Comparison of ENCODE assay signal across 27 cellular contexts in the genomic region with DNA sequence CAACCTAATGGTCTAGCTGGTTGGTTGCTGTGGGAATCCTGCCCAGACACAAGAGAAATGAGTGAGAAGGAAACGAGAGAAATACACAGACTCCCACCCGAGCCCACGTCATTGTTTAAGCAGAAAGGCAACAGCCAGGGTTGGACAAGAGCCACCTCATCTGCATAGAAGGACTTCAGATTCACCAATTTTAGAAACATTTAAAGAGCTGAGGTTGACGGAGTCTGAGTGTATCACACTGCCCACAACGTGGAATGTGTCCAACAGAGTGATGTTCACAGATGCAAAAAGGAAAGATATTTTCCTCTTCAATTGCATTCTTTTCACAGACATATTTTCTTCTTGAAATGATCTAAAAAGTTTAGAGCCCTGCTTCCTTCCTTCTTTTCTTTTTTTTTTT.
"Had no signal": no experiment of that assay in that cellular context is flagged by ENCODE, and none has a peak within 500 bp of the region (broad histone marks: within the 10 kb centered on the region; RNA-seq: fewer than 3 reads in every experiment).

No MANE protein-coding gene starts in this region.

- H3K9ac ChIP-seq: neural progenitor cell had no signal

- H3K4me3 ChIP-seq: ascending aorta, esophagus muscularis mucosa, left ventricle myocardium inferior, lung, neural progenitor cell, tibial nerve had no signal

- H3K27me3 ChIP-seq: ascending aorta, neural progenitor cell, tibial nerve had no signal

- H3K4me2 ChIP-seq: neural progenitor cell had no signal

- FAIRE-seq: bronchial epithelial cell, islet of Langerhans had no signal

- H2AFZ ChIP-seq: neural progenitor cell had no signal

- DNase-seq: activated CD4-positive, alpha-beta memory T cell treated with anti-CD3 and anti-CD28 coated beads, Interleukin-2, amount 10 ng/mL, durations not matched to agents 7 days and 5 days; activated CD4-positive, alpha-beta T cell treated with anti-CD3 and anti-CD28 coated beads for 48 hours; activated CD8-positive, alpha-beta memory T cell treated with anti-CD3 and anti-CD28 coated beads, Interleukin-2, amount 50 U/mL, for 48 hours; activated gamma-delta T cell; activated naive CD4-positive, alpha-beta T cell treated with anti-CD3 and anti-CD28 coated beads, Interleukin-2, amount 10 ng/mL, durations not matched to agents 7 days and 5 days; activated naive CD8-positive, alpha-beta T cell treated with anti-CD3 and anti-CD28 coated beads, Interleukin-2, amount 10 ng/mL, durations not matched to agents 7 days and 5 days; activated T-cell treated with anti-CD3 and anti-CD28 coated beads, Interleukin-2, amount 50 U/mL, for 24 hours; effector CD4-positive, alpha-beta T cell; foreskin melanocyte; left ventricle myocardium inferior; naive thymus-derived CD4-positive, alpha-beta T cell; right cardiac atrium; stimulated activated CD4-positive, alpha-beta T cell treated with anti-CD3 and anti-CD28 coated beads, Interleukin-15, amount 100 ng/mL, for 24 hours; stimulated activated CD4-positive, alpha-beta T cell treated with anti-CD3 and anti-CD28 coated beads, Interleukin-2, amount 100 ng/mL, for 24 hours; stimulated activated naive B cell treated with anti-CD40 and anti-IgM and Interleukin-4, amounts not matched to agents 10 μg/mL and 1 μg/mL and 100 μg/mL, for 72 hours; T-helper 17 cell; T1000; WERI-Rb-1 had no signal

- H3K36me3 ChIP-seq: ascending aorta, esophagus muscularis mucosa, left ventricle myocardium inferior, neural progenitor cell, tibial nerve, WERI-Rb-1 had no signal

- H3K27ac Mint-ChIP-seq: activated CD4-positive, alpha-beta memory T cell treated with anti-CD3 and anti-CD28 coated beads, Interleukin-2, amount 10 ng/mL, durations not matched to agents 7 days and 5 days; activated naive CD4-positive, alpha-beta T cell treated with anti-CD3 and anti-CD28 coated beads, Interleukin-2, amount 10 ng/mL, durations not matched to agents 7 days and 5 days; activated naive CD8-positive, alpha-beta T cell treated with anti-CD3 and anti-CD28 coated beads, Interleukin-2, amount 10 ng/mL, durations not matched to agents 7 days and 5 days; activated T-cell treated with anti-CD3 and anti-CD28 coated beads, Interleukin-2, amount 50 U/mL, for 24 hours; dendritic cell treated with granulocyte-macrophage colony-stimulating factor and Interleukin-4, amounts not matched to agents 40 ng/mL and 50 ng/mL, for 4 days; naive thymus-derived CD4-positive, alpha-beta T cell; stimulated activated naive B cell treated with anti-CD40 and anti-IgM and Interleukin-4, amounts not matched to agents 10 μg/mL and 1 μg/mL and 100 μg/mL, for 72 hours; T-helper 17 cell had no signal

- H3K4me1 ChIP-seq: ascending aorta, esophagus muscularis mucosa, left ventricle myocardium inferior, neural progenitor cell had no signal

- H3K9me3 Mint-ChIP-seq: activated CD4-positive, alpha-beta memory T cell treated with anti-CD3 and anti-CD28 coated beads, Interleukin-2, amount 10 ng/mL, durations not matched to agents 7 days and 5 days; activated naive CD4-positive, alpha-beta T cell treated with anti-CD3 and anti-CD28 coated beads, Interleukin-2, amount 10 ng/mL, durations not matched to agents 7 days and 5 days; activated naive CD8-positive, alpha-beta T cell treated with anti-CD3 and anti-CD28 coated beads, Interleukin-2, amount 10 ng/mL, durations not matched to agents 7 days and 5 days; activated T-cell treated with anti-CD3 and anti-CD28 coated beads, Interleukin-2, amount 50 U/mL, for 24 hours; central memory CD8-positive, alpha-beta T cell; dendritic cell treated with granulocyte-macrophage colony-stimulating factor and Interleukin-4, amounts not matched to agents 40 ng/mL and 50 ng/mL, for 4 days; neural progenitor cell; stimulated activated naive B cell treated with anti-CD40 and anti-IgM and Interleukin-4, amounts not matched to agents 10 μg/mL and 1 μg/mL and 100 μg/mL, for 72 hours had no signal

- H3K4me1 Mint-ChIP-seq: activated CD4-positive, alpha-beta memory T cell treated with anti-CD3 and anti-CD28 coated beads, Interleukin-2, amount 10 ng/mL, durations not matched to agents 7 days and 5 days; activated naive CD4-positive, alpha-beta T cell treated with anti-CD3 and anti-CD28 coated beads, Interleukin-2, amount 10 ng/mL, durations not matched to agents 7 days and 5 days; activated naive CD8-positive, alpha-beta T cell treated with anti-CD3 and anti-CD28 coated beads, Interleukin-2, amount 10 ng/mL, durations not matched to agents 7 days and 5 days; central memory CD8-positive, alpha-beta T cell; naive thymus-derived CD4-positive, alpha-beta T cell; neural progenitor cell; stimulated activated naive B cell treated with anti-CD40 and anti-IgM and Interleukin-4, amounts not matched to agents 10 μg/mL and 1 μg/mL and 100 μg/mL, for 72 hours; T-helper 17 cell had no signal

- H3K27ac ChIP-seq: ascending aorta, esophagus muscularis mucosa, left ventricle myocardium inferior, neural progenitor cell, tibial nerve, WERI-Rb-1 had no signal

- H3K9me3 ChIP-seq: ascending aorta, esophagus muscularis mucosa, left ventricle myocardium inferior, tibial nerve had no signal

- H3K4me3 Mint-ChIP-seq: activated CD4-positive, alpha-beta memory T cell treated with anti-CD3 and anti-CD28 coated beads, Interleukin-2, amount 10 ng/mL, durations not matched to agents 7 days and 5 days; activated naive CD4-positive, alpha-beta T cell treated with anti-CD3 and anti-CD28 coated beads, Interleukin-2, amount 10 ng/mL, durations not matched to agents 7 days and 5 days; activated naive CD8-positive, alpha-beta T cell treated with anti-CD3 and anti-CD28 coated beads, Interleukin-2, amount 10 ng/mL, durations not matched to agents 7 days and 5 days; activated T-cell treated with anti-CD3 and anti-CD28 coated beads, Interleukin-2, amount 50 U/mL, for 24 hours; central memory CD8-positive, alpha-beta T cell; dendritic cell treated with granulocyte-macrophage colony-stimulating factor and Interleukin-4, amounts not matched to agents 40 ng/mL and 50 ng/mL, for 4 days; naive thymus-derived CD4-positive, alpha-beta T cell; neural progenitor cell; stimulated activated naive B cell treated with anti-CD40 and anti-IgM and Interleukin-4, amounts not matched to agents 10 μg/mL and 1 μg/mL and 100 μg/mL, for 72 hours; T-helper 17 cell had no signal

- H3K36me3 Mint-ChIP-seq: activated naive CD4-positive, alpha-beta T cell treated with anti-CD3 and anti-CD28 coated beads, Interleukin-2, amount 10 ng/mL, durations not matched to agents 7 days and 5 days; activated naive CD8-positive, alpha-beta T cell treated with anti-CD3 and anti-CD28 coated beads, Interleukin-2, amount 10 ng/mL, durations not matched to agents 7 days and 5 days; naive thymus-derived CD4-positive, alpha-beta T cell; neural progenitor cell; stimulated activated naive B cell treated with anti-CD40 and anti-IgM and Interleukin-4, amounts not matched to agents 10 μg/mL and 1 μg/mL and 100 μg/mL, for 72 hours had no signal

- H3K27me3 Mint-ChIP-seq: activated naive CD4-positive, alpha-beta T cell treated with anti-CD3 and anti-CD28 coated beads, Interleukin-2, amount 10 ng/mL, durations not matched to agents 7 days and 5 days; dendritic cell treated with granulocyte-macrophage colony-stimulating factor and Interleukin-4, amounts not matched to agents 40 ng/mL and 50 ng/mL, for 4 days had no signal
